In genomic region chr10:100656479-100656878, GRCh38 we compare ENCODE assay signal across 10 cellular contexts.
DNase-seq lines count a peak whose midpoint lies in the region; ATAC-seq, FAIRE-seq and TF ChIP-seq lines count a peak whose summit lies in the region.
"Had no signal": no experiment of that assay in that cellular context is flagged by ENCODE, and none has a peak within 500 bp of the region (broad histone marks: within the 10 kb centered on the region; RNA-seq: fewer than 3 reads in every experiment).

No MANE protein-coding gene starts in this region.

- ATAC-seq in HepG2 (peak; percentile 64), GM21381 (IDR thresholded peaks at IDR 0.05; ENCODE audit: unreplicated experiment) (no peak), GM18907 (IDR thresholded peaks at IDR 0.05; ENCODE audit: unreplicated experiment) (no peak), GM19467 (IDR thresholded peaks at IDR 0.05; ENCODE audit: unreplicated experiment) (no peak)

- TF ChIP-seq CTCF in GM10248 (IDR thresholded peaks at IDR 0.05; ENCODE audit: control extremely low read depth, extremely low read depth, low read depth, missing control alignments) (no peak), HepG2 (CRISPR knock-in tag; IDR thresholded peaks at IDR 0.05) (no peak), Peyer's patch (IDR thresholded peaks at IDR 0.05) (no peak)

- H3K4me1 ChIP-seq in adipocyte (ENCODE audit: control insufficient read depth, insufficient read depth, low read length) (peaks cover 4% of the 10 kb centered on the region), HepG2 (ENCODE audit: insufficient read depth, low read length) (peaks cover 20% of the 10 kb centered on the region; the same call in 1 of the 2 replicates), Peyer's patch (peaks cover 0 to 35% (median 13%) of the 10 kb centered on the region in 4 donors)
- H3K4me1 ChIP-seq: colonic mucosa had no signal

- H2AFZ ChIP-seq in HepG2 (ENCODE audit: low read length): no peak overlapping the region

- WGBS in HepG2 (ENCODE audit: low lambda C conversion rate): 10% methylated on average over 14 of the region's 34 CpGs

- BruUV-seq in HepG2 (replicated peaks; lab: Mats Ljungman, UMichigan): no TSS peak

- H3K4me3 ChIP-seq in adipocyte (ENCODE audit: low read length) (no peak overlapping the region), HepG2 (replicated peaks in 1 of 3; ENCODE audit: insufficient read depth in 1 of 3, low read depth in 2 of 3, low read length in 3 of 3) (peak overlapping the region in 1 of 3 experiments; percentile 28; a peak in 3 of 6 replicates), Peyer's patch (peak overlapping the region in 1 of 4 donors; percentile 28)
- H3K4me3 ChIP-seq: colonic mucosa had no signal

- POLR2A ChIA-PET in GM10248 (lab: Yijun Ruan, JAX) (no interaction called here), HepG2 (lab: Yijun Ruan, JAX) (no interaction called here)

- H3K27ac ChIP-seq in HepG2 (ENCODE audit: extremely low read length, insufficient read depth, low read length): no peak overlapping the region
- no peak overlapping the region for H3K27ac ChIP-seq in Peyer's patch
- H3K27ac ChIP-seq: colonic mucosa had no signal

- H3K4me2 ChIP-seq in HepG2 (ENCODE audit: low read depth, low read length): peak overlapping the region; percentile 32; the same call in 1 of the 2 replicates

- no peak for FAIRE-seq in HepG2 (lab: Jason Lieb, UNC)

- in situ Hi-C loops in ACHN (cut with HindIII; ENCODE audit: low pct_ligation_motif_present, low pct_unique_long_range_greater_than_20kb, low sequenced_read_pairs) (no loop called here), HepG2 (cut with HindIII; ENCODE audit: extremely low pct_ligation_motif_present, low pct_unique_long_range_greater_than_20kb) (no loop called here)

- H3K79me2 ChIP-seq in HepG2 (ENCODE audit: insufficient read depth, low read length): no peaks in the 10 kb centered on the region

- DNase-seq in ACHN (peak; percentile 51), GM10248 (ENCODE audit: extremely low spot score) (peak; percentile 55), adipocyte (ENCODE audit: low read depth) (peak; percentile 23), HepG2 (ENCODE audit: low spot score) (no peak), Peyer's patch (no peak)
- DNase-seq: activated CD4-positive, alpha-beta T cell treated with anti-CD3 and anti-CD28 coated beads for 4 hours; colonic mucosa had no signal

- H3K9me3 ChIP-seq in adipocyte (ENCODE audit: control insufficient read depth, low read length) (peaks cover 4% of the 10 kb centered on the region), HepG2 (ENCODE audit: low read length) (no peaks in the 10 kb centered on the region), Peyer's patch (no peaks in the 10 kb centered on the region)
- H3K9me3 ChIP-seq: colonic mucosa had no signal

- TF ChIP-seq RAD21 in HepG2 (CRISPR knock-in tag; IDR thresholded peaks at IDR 0.05): no peak

- TF ChIP-seq POLR2A in HepG2 (IDR thresholded peaks at IDR 0.05; ENCODE audit: insufficient read depth in 1 of 2, low read depth in 2 of 2, low read length in 2 of 2) (no peak), Peyer's patch (IDR thresholded peaks at IDR 0.05) (no peak)

- H3K27me3 ChIP-seq in adipocyte (replicated peaks; ENCODE audit: control insufficient read depth, insufficient read depth, low read length) (peaks cover 71% of the 10 kb centered on the region), HepG2 (ENCODE audit: control insufficient read depth in 1 of 2, insufficient read depth in 2 of 2, low read length in 2 of 2) (peaks cover 12 to 82% of the 10 kb centered on the region in 2 experiments), Peyer's patch (peaks cover 0 to 80% of the 10 kb centered on the region in 2 donors)

- no peaks in the 10 kb centered on the region for H3K36me3 ChIP-seq in adipocyte (ENCODE audit: control insufficient read depth, insufficient read depth, low read length, severe bottlenecking)
- H3K36me3 ChIP-seq in HepG2 (replicated peaks in 1 of 2; ENCODE audit: control insufficient read depth in 1 of 2, insufficient read depth in 2 of 2, low read length in 2 of 2): no peaks in the 10 kb centered on the region
- no peaks in the 10 kb centered on the region for H3K36me3 ChIP-seq in Peyer's patch
- H3K36me3 ChIP-seq: colonic mucosa had no signal

- intact Hi-C loops in HepG2 (cut with micrococcal nuclease; ENCODE audit: unreplicated experiment): no loop called here

- no peaks in the 10 kb centered on the region for H4K20me1 ChIP-seq in HepG2 (ENCODE audit: insufficient read depth, low read length)

- no peak overlapping the region for H3K9ac ChIP-seq in adipocyte (ENCODE audit: low read length)
- H3K9ac ChIP-seq in HepG2 (ENCODE audit: insufficient read depth, low read depth, low read length): no peak overlapping the region

- no peak for TF ChIP-seq EP300 in HepG2 (IDR thresholded peaks at IDR 0.05; ENCODE audit: low read depth in 2 of 2, low read length in 2 of 2)
- TF ChIP-seq EP300 in HepG2 (CRISPR knock-in tag; IDR thresholded peaks at IDR 0.05; ENCODE audit: borderline replicate concordance): no peak

- CTCF ChIA-PET in GM10248 (lab: Yijun Ruan, JAX) (interaction anchor here (1.5 kb wide), 1 partner anchor 87 kb away, joined by 4 read pairs; no protein-coding TSS in a partner anchor), HepG2 (lab: Yijun Ruan, JAX; ENCODE audit: low intra/inter-chr PET ratio, low total read pairs) (no interaction called here)

TF ChIP-seq in HepG2, 621 proteins besides CTCF, POLR2A, EP300 and RAD21:
- TF ChIP-seq ZNF782 (CRISPR knock-in tag; IDR thresholded peaks at IDR 0.05; ENCODE audit: borderline replicate concordance) (no peak), AGO1 (IDR thresholded peaks at IDR 0.05; ENCODE audit: low read depth, low read length, poor library complexity, severe bottlenecking) (no peak), STAG1 (CRISPR knock-in tag; IDR thresholded peaks at IDR 0.05) (no peak), U2AF2 (IDR thresholded peaks at IDR 0.05; ENCODE audit: low read depth, low read length) (no peak), NONO (IDR thresholded peaks at IDR 0.05) (no peak), NONO (CRISPR knock-in tag; conservative IDR thresholded peaks at IDR 0.05) (no peak), NR1H2 (CRISPR knock-in tag; IDR thresholded peaks at IDR 0.05; ENCODE audit: borderline replicate concordance, low read depth) (no peak), ZNF614 (CRISPR knock-in tag; IDR thresholded peaks at IDR 0.05; ENCODE audit: borderline replicate concordance) (no peak), ZNF329 (CRISPR knock-in tag; IDR thresholded peaks at IDR 0.05; ENCODE audit: low read depth) (no peak), CHD2 (IDR thresholded peaks at IDR 0.05; ENCODE audit: low read depth, low read length) (no peak), PRMT3 (CRISPR knock-in tag; IDR thresholded peaks at IDR 0.05; ENCODE audit: borderline replicate concordance, low read depth) (no peak), RELA (CRISPR knock-in tag; IDR thresholded peaks at IDR 0.05) (no peak), ZFX (CRISPR knock-in tag; IDR thresholded peaks at IDR 0.05; ENCODE audit: low read depth) (no peak), KLF6 (CRISPR knock-in tag; IDR thresholded peaks at IDR 0.05) (no peak), MYC (CRISPR knock-in tag; IDR thresholded peaks at IDR 0.05; ENCODE audit: borderline replicate concordance) (no peak), NBN (conservative IDR thresholded peaks at IDR 0.05) (no peak), CBX2 (IDR thresholded peaks at IDR 0.05; ENCODE audit: low read depth, low read length) (no peak), CBX2 (CRISPR knock-in tag; IDR thresholded peaks at IDR 0.05; ENCODE audit: low read depth) (no peak), ZNF607 (CRISPR knock-in tag; IDR thresholded peaks at IDR 0.05; ENCODE audit: borderline replicate concordance) (no peak)
- TF ChIP-seq, protein P1, sequence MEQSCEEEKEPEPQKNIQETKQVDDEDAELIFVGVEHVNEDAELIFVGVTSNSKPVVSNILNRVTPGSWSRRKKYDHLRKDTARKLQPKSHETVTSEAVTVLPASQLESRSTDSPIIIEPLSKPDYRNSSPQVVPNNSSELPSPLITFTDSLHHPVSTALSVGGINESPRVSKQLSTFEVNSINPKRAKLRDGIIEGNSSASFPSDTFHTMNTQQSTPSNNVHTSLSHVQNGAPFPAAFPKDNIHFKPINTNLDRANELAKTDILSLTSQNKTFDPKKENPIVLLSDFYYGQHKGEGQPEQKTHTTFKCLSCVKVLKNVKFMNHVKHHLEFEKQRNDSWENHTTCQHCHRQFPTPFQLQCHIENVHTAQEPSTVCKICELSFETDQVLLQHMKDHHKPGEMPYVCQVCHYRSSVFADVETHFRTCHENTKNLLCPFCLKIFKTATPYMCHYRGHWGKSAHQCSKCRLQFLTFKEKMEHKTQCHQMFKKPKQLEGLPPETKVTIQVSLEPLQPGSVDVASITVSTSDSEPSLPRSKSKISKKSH (CRISPR knock-in tag; IDR thresholded peaks at IDR 0.05; ENCODE audit: borderline replicate concordance): no peak

Comparison
In these comparisons a context has a peak if more than half of its experiments do, and no peak if none do; other contexts are left out.
1. DNase-seq: peak in ACHN (single experiment), GM10248 (single experiment) and adipocyte (single experiment); none in HepG2 (single experiment) and Peyer's patch (0 of 3).